ENCODE assay signal across 28 cellular contexts in genomic region chr9:106947501-106947900, GRCh38.
"Had no signal": no experiment of that assay in that cellular context is flagged by ENCODE, and none has a peak within 500 bp of the region (broad histone marks: within the 10 kb centered on the region; RNA-seq: fewer than 3 reads in every experiment).

No MANE protein-coding gene starts in this region.

- H3K9me3 ChIP-seq: adrenal gland, heart right ventricle, neutrophil, ovary, spleen, tibial nerve had no signal

- H3K9me3 Mint-ChIP-seq: activated CD4-positive, alpha-beta memory T cell treated with anti-CD3 and anti-CD28 coated beads for 36 hours; activated naive CD4-positive, alpha-beta T cell treated with anti-CD3 and anti-CD28 coated beads for 36 hours; activated naive CD8-positive, alpha-beta T cell treated with anti-CD3 and anti-CD28 coated beads for 36 hours; activated T-helper 1 cell treated with anti-CD3 and anti-CD28 coated beads, Interleukin-12 subunit alpha, Interleukin-12 subunit beta, Interleukin-2, Interleukin-4 antibody, amounts not matched to agents 30 ng/mL and 10 ng/mL and 1 ng/mL, durations not matched to agents 14 hours and 24 hours and 36 hours; brain; nephron; T-helper 1 cell treated with Interleukin-12 subunit alpha and Interleukin-12 subunit beta and Interleukin-4 antibody, amounts not matched to agents 30 μg/mL and 1 μg/mL, for 36 hours had no signal

- H3K27ac ChIP-seq: foreskin keratinocyte, neutrophil, ovary, tibial nerve, VCaP had no signal

- DNase-seq: activated CD4-positive, alpha-beta memory T cell treated with anti-CD3 and anti-CD28 coated beads for 36 hours; activated CD4-positive, alpha-beta T cell treated with anti-CD3 and anti-CD28 coated beads for 48 hours; activated CD8-positive, alpha-beta memory T cell treated with anti-CD3 and anti-CD28 coated beads, Interleukin-2, amount 50 U/mL, for 4 hours; activated effector memory CD4-positive, alpha-beta T cell treated with anti-CD3 and anti-CD28 coated beads, Interleukin-2, amount 50 U/mL, for 16 hours; activated naive CD4-positive, alpha-beta T cell treated with anti-CD3 and anti-CD28 coated beads for 36 hours; activated naive CD8-positive, alpha-beta T cell treated with anti-CD3 and anti-CD28 coated beads for 36 hours; activated T-cell treated with anti-CD3 and anti-CD28 coated beads, Interleukin-2, amount 50 U/mL, for 1 hour; adrenal gland; aorta; foreskin keratinocyte; heart right ventricle; left colon; mammary epithelial cell; ovary; right cardiac atrium; spleen; stimulated activated CD4-positive, alpha-beta T cell treated with anti-CD3 and anti-CD28 coated beads, Interleukin-2, amount 100 ng/mL, for 48 hours; stimulated activated naive CD4-positive, alpha-beta T cell treated with Interleukin-2 at 50 U/mL for 16 hours; T-helper 9 cell had no signal

- ATAC-seq: activated CD4-positive, CD25-positive, alpha-beta regulatory T cell treated with anti-CD3 and anti-CD28 coated beads, Interleukin-2, amount 50 U/mL, for 24 hours; esophagus mucosa; foreskin keratinocyte; heart right ventricle; right cardiac atrium had no signal

- H3K27me3 ChIP-seq: adrenal gland, foreskin keratinocyte, heart right ventricle, neutrophil, ovary, spleen, tibial nerve had no signal

- H3K4me3 Mint-ChIP-seq: activated CD4-positive, alpha-beta memory T cell treated with anti-CD3 and anti-CD28 coated beads for 36 hours; activated naive CD4-positive, alpha-beta T cell treated with anti-CD3 and anti-CD28 coated beads for 36 hours; activated naive CD8-positive, alpha-beta T cell treated with anti-CD3 and anti-CD28 coated beads for 36 hours; activated T-helper 1 cell treated with anti-CD3 and anti-CD28 coated beads, Interleukin-12 subunit alpha, Interleukin-12 subunit beta, Interleukin-2, Interleukin-4 antibody, amounts not matched to agents 30 ng/mL and 10 ng/mL and 1 ng/mL, durations not matched to agents 14 hours and 24 hours and 36 hours; brain; nephron; T-helper 1 cell treated with Interleukin-12 subunit alpha and Interleukin-12 subunit beta and Interleukin-4 antibody, amounts not matched to agents 30 μg/mL and 1 μg/mL, for 36 hours had no signal

- H3K27ac Mint-ChIP-seq: activated CD4-positive, alpha-beta memory T cell treated with anti-CD3 and anti-CD28 coated beads for 36 hours; activated naive CD4-positive, alpha-beta T cell treated with anti-CD3 and anti-CD28 coated beads for 36 hours; activated naive CD8-positive, alpha-beta T cell treated with anti-CD3 and anti-CD28 coated beads for 36 hours; activated T-helper 1 cell treated with anti-CD3 and anti-CD28 coated beads, Interleukin-12 subunit alpha, Interleukin-12 subunit beta, Interleukin-2, Interleukin-4 antibody, amounts not matched to agents 30 ng/mL and 10 ng/mL and 1 ng/mL, durations not matched to agents 14 hours and 24 hours and 36 hours; brain; nephron; T-helper 1 cell treated with Interleukin-12 subunit alpha and Interleukin-12 subunit beta and Interleukin-4 antibody, amounts not matched to agents 30 μg/mL and 1 μg/mL, for 36 hours had no signal

- H3K36me3 Mint-ChIP-seq: activated CD4-positive, alpha-beta memory T cell treated with anti-CD3 and anti-CD28 coated beads for 36 hours; activated naive CD8-positive, alpha-beta T cell treated with anti-CD3 and anti-CD28 coated beads for 36 hours had no signal

- H3K4me1 Mint-ChIP-seq: activated naive CD8-positive, alpha-beta T cell treated with anti-CD3 and anti-CD28 coated beads for 36 hours had no signal

- H3K4me1 ChIP-seq: foreskin keratinocyte, spleen, tibial nerve had no signal

- H3K4me3 ChIP-seq: adrenal gland, heart right ventricle, ovary, spleen, tibial nerve had no signal

- H3K36me3 ChIP-seq: adrenal gland, neutrophil, ovary, spleen had no signal

- H3K27me3 Mint-ChIP-seq: activated CD4-positive, alpha-beta memory T cell treated with anti-CD3 and anti-CD28 coated beads for 36 hours; activated naive CD8-positive, alpha-beta T cell treated with anti-CD3 and anti-CD28 coated beads for 36 hours; brain had no signal
